8 cellular contexts compared by ENCODE assay signal in genomic region chr1:39214021-39214713, GRCh38. TPM values are rescaled to one million over a fixed set of nuclear protein-coding genes. Genes with fewer than 3 reads are reported as not detected.
DNase-seq lines count a peak whose midpoint lies in the region; ATAC-seq and TF ChIP-seq lines count a peak whose summit lies in the region.

No MANE protein-coding gene starts in this region.

- H3K4me3 Mint-ChIP-seq in T-helper 17 cell: peak overlapping the region; percentile 93

- TF ChIP-seq CTCF in fibroblast of pulmonary artery (IDR thresholded peaks at IDR 0.05; ENCODE audit: low read length, missing control alignments): no peak
- no peak for TF ChIP-seq CTCF in osteoblast (IDR thresholded peaks at IDR 0.05; ENCODE audit: extremely low read depth, low read depth, low read length)

- peaks cover 6% of the 10 kb centered on the region for H3K36me3 ChIP-seq in osteoblast (ENCODE audit: insufficient read depth, low read length)

- DNase-seq in D341Med (ENCODE audit: low spot score) (peak; percentile 27), T-helper 17 cell (no peak), fibroblast of pulmonary artery (ENCODE audit: low read depth) (peak; percentile 60), osteoblast (ENCODE audit: insufficient read length, low spot score, missing footprints) (peak; percentile 61), A172 (ENCODE audit: low spot score) (no peak), ACHN (no peak), posterior vena cava (ENCODE audit: low spot score) (no peak)

- ATAC-seq in T-helper 17 cell (no peak), GM18517 (IDR thresholded peaks at IDR 0.05; ENCODE audit: unreplicated experiment) (no peak)

- H3K4me2 ChIP-seq in osteoblast (ENCODE audit: insufficient read depth, low read length): peak overlapping the region; percentile 18

- no peaks in the 10 kb centered on the region for H3K9me3 ChIP-seq in T-helper 17 cell (ENCODE audit: control insufficient read depth, low read length, poor library complexity, severe bottlenecking)
- H3K9me3 ChIP-seq in osteoblast (ENCODE audit: low read depth, low read length): no peaks in the 10 kb centered on the region

- peak overlapping the region; percentile 54 for H3K27ac ChIP-seq in osteoblast (ENCODE audit: low read depth, low read length)

- no peaks in the 10 kb centered on the region for H3K36me3 Mint-ChIP-seq in T-helper 17 cell (ENCODE audit: low read depth)

- peaks cover 76% of the 10 kb centered on the region for H3K79me2 ChIP-seq in osteoblast (ENCODE audit: insufficient read depth, low read length)

- H4K20me1 ChIP-seq in osteoblast (ENCODE audit: insufficient read depth, low read length): peaks cover 31% of the 10 kb centered on the region

- in situ Hi-C loops in ACHN (cut with HindIII; ENCODE audit: low pct_ligation_motif_present, low pct_unique_long_range_greater_than_20kb, low sequenced_read_pairs): no loop called here

- peaks cover 44% of the 10 kb centered on the region for H3K4me1 Mint-ChIP-seq in T-helper 17 cell

- H3K27me3 Mint-ChIP-seq in T-helper 17 cell: no peaks in the 10 kb centered on the region

- H3K27me3 ChIP-seq in osteoblast (ENCODE audit: insufficient read depth, low read length): no peaks in the 10 kb centered on the region

- intact Hi-C loops in posterior vena cava (cut with DNase I): no loop called here

- H3K4me3 ChIP-seq in fibroblast of pulmonary artery (replicated peaks; ENCODE audit: low read depth, low read length): no peak overlapping the region
- no peak overlapping the region for H3K4me3 ChIP-seq in osteoblast (ENCODE audit: insufficient read depth, low read length)

- H2AFZ ChIP-seq in osteoblast (ENCODE audit: low read length): no peak overlapping the region

- H3K4me1 ChIP-seq in osteoblast (ENCODE audit: insufficient read depth, low read length): peaks cover 28% of the 10 kb centered on the region

- peak overlapping the region; percentile 98 for H3K27ac Mint-ChIP-seq in T-helper 17 cell

RNA-seq across cellular contexts. Expression of gene MACF1, which starts 9.7 kb away (rescaled TPM):
- total RNA-seq in T-helper 17 cell (100 to 1,000 TPM; 510 to 525 TPM), osteoblast (377 and 424 TPM in 2 replicates), posterior vena cava (100 to 1,000 TPM; 596 to 609 TPM)
- 196 and 256 TPM in 2 replicates for total RNA-seq in A172 (2014; rRNA removed; shearing (Covaris generic))

Comparison
In these comparisons a context has a peak if more than half of its experiments do, and no peak if none do; other contexts are left out.
1. DNase-seq: peak in D341Med (single experiment), fibroblast of pulmonary artery (single experiment) and osteoblast (single experiment); none in T-helper 17 cell (0 of 3), A172 (single experiment), ACHN (single experiment) and posterior vena cava (single experiment).